15 cellular contexts compared by ENCODE assay signal in the genomic region with DNA sequence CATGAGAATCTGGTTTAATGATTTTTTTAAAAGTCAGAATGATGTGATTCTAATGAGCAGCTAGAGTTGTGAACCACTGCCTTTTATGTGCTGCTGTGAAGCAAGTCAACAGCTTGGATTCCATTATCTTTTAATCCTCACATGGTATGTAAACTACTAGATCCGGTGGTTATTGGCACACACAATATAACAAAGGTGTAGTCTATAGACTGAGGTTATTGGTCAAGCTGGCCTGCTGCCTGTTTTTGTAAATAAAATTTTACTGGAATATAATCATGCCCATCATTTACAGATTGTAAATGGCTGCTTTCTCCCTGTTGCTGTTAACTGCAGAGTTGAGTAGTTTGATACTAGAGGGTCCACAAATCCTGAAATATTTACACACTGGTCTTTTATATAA.
"Had no signal": no experiment of that assay in that cellular context is flagged by ENCODE, and none has a peak within 500 bp of the region (broad histone marks: within the 10 kb centered on the region; RNA-seq: fewer than 3 reads in every experiment).

No MANE protein-coding gene starts in this region.

- ATAC-seq: activated naive CD4-positive, alpha-beta T cell treated with anti-CD3 and anti-CD28 coated beads, Interleukin-2, amount 50 U/mL, for 72 hours; esophagus mucosa; gastrocnemius medialis; natural killer cell treated with Interleukin-12 subunit alpha and Interleukin-12 subunit beta and Interleukin-15 and Interleukin-18, amount 100 ng/mL, for 72 hours had no signal

- H3K36me3 ChIP-seq: adrenal gland, gastrocnemius medialis, tibial artery had no signal

- DNase-seq: activated CD4-positive, alpha-beta T cell treated with anti-CD3 and anti-CD28 coated beads, Interleukin-2, amount 50 U/mL, for 4 hours; activated gamma-delta T cell treated with Interleukin-2 at 50 U/mL for 16 hours; adrenal gland; cerebellar nuclear complex; cortex of kidney; effector CD8-positive, alpha-beta T cell; gastrocnemius medialis; head of caudate nucleus; posterior cingulate gyrus; stimulated activated naive CD4-positive, alpha-beta T cell; tibial artery had no signal

- H3K27me3 ChIP-seq: adrenal gland, gastrocnemius medialis, tibial artery had no signal

- H3K4me3 ChIP-seq: adrenal gland, gastrocnemius medialis, lung, tibial artery had no signal

- H3K9me3 ChIP-seq: adrenal gland, gastrocnemius medialis, tibial artery had no signal

- H3K27ac ChIP-seq: adrenal gland, gastrocnemius medialis, tibial artery had no signal

- H3K4me1 ChIP-seq: adrenal gland, gastrocnemius medialis, tibial artery had no signal
